ENCODE assay signal across 27 cellular contexts in genomic region chrX:24005867-24006266, GRCh38.
"Had no signal": no experiment of that assay in that cellular context is flagged by ENCODE, and none has a peak within 500 bp of the region (broad histone marks: within the 10 kb centered on the region; RNA-seq: fewer than 3 reads in every experiment).

No MANE protein-coding gene starts in this region.

- H3K9ac ChIP-seq: neural progenitor cell had no signal

- H3K27ac ChIP-seq: epithelial cell of prostate, esophagus squamous epithelium, gastroesophageal sphincter, hepatocyte, left ventricle myocardium inferior, lower lobe of right lung, neural progenitor cell, ovary, right atrium auricular region, suprapubic skin, thyroid gland, upper lobe of left lung, uterus had no signal

- H3K4me1 Mint-ChIP-seq: neural progenitor cell had no signal

- H3K4me3 ChIP-seq: esophagus squamous epithelium, gastroesophageal sphincter, hepatocyte, left ventricle myocardium inferior, lower lobe of right lung, neural progenitor cell, ovary, right atrium auricular region, suprapubic skin, thyroid gland, upper lobe of left lung, uterus had no signal

- H2AFZ ChIP-seq: hepatocyte, neural progenitor cell had no signal

- ATAC-seq: effector memory CD8-positive, alpha-beta T cell; gastroesophageal sphincter; left cardiac atrium; lower lobe of right lung; natural killer cell treated with Interleukin-12 subunit alpha and Interleukin-12 subunit beta and Interleukin-15 and Interleukin-18, amount 100 ng/mL, for 72 hours; stimulated activated effector memory CD8-positive, alpha-beta T cell treated with anti-CD3 and anti-CD28 coated beads, Interleukin-12 subunit alpha, Interleukin-12 subunit beta, amount 100 ng/mL, for 72 hours; stimulated activated naive CD8-positive, alpha-beta T cell treated with anti-CD3 and anti-CD28 coated beads, Interleukin-15, Interleukin-2, amounts not matched to agents 100 U/mL and 50 U/mL, for 24 hours had no signal

- H3K36me3 ChIP-seq: left ventricle myocardium inferior, ovary, right atrium auricular region, thyroid gland, upper lobe of left lung, uterus had no signal

- H3K9me3 ChIP-seq: esophagus squamous epithelium, gastroesophageal sphincter, left ventricle myocardium inferior, lower lobe of right lung, ovary, right atrium auricular region, suprapubic skin, thyroid gland, upper lobe of left lung, uterus had no signal

- H3K9me3 Mint-ChIP-seq: dendritic cell treated with granulocyte-macrophage colony-stimulating factor and Interleukin-4, amounts not matched to agents 40 ng/mL and 50 ng/mL, for 4 days; effector memory CD8-positive, alpha-beta T cell; memory B cell; natural killer cell treated with Interleukin-12 subunit alpha and Interleukin-12 subunit beta and Interleukin-15 and Interleukin-18, amount 100 ng/mL, for 72 hours; neural progenitor cell; stimulated activated effector memory CD8-positive, alpha-beta T cell treated with anti-CD3 and anti-CD28 coated beads, Interleukin-12 subunit alpha, Interleukin-12 subunit beta, amount 100 ng/mL, for 72 hours had no signal

- FAIRE-seq: kidney, small intestine had no signal

- H3K27me3 Mint-ChIP-seq: dendritic cell treated with granulocyte-macrophage colony-stimulating factor and Interleukin-4, amounts not matched to agents 40 ng/mL and 50 ng/mL, for 4 days; effector memory CD8-positive, alpha-beta T cell; memory B cell had no signal

- H3K27me3 ChIP-seq: esophagus squamous epithelium, gastroesophageal sphincter, hepatocyte, neural progenitor cell, ovary, right atrium auricular region, suprapubic skin, thyroid gland, upper lobe of left lung, uterus had no signal

- H3K27ac Mint-ChIP-seq: dendritic cell treated with granulocyte-macrophage colony-stimulating factor and Interleukin-4, amounts not matched to agents 40 ng/mL and 50 ng/mL, for 4 days; effector memory CD8-positive, alpha-beta T cell; natural killer cell treated with Interleukin-12 subunit alpha and Interleukin-12 subunit beta and Interleukin-15 and Interleukin-18, amount 100 ng/mL, for 72 hours; neural progenitor cell had no signal

- H3K4me3 Mint-ChIP-seq: dendritic cell treated with granulocyte-macrophage colony-stimulating factor and Interleukin-4, amounts not matched to agents 40 ng/mL and 50 ng/mL, for 4 days; effector memory CD8-positive, alpha-beta T cell; memory B cell; natural killer cell treated with Interleukin-12 subunit alpha and Interleukin-12 subunit beta and Interleukin-15 and Interleukin-18, amount 100 ng/mL, for 72 hours; neural progenitor cell; stimulated activated effector memory CD8-positive, alpha-beta T cell treated with anti-CD3 and anti-CD28 coated beads, Interleukin-12 subunit alpha, Interleukin-12 subunit beta, amount 100 ng/mL, for 72 hours had no signal

- H3K4me2 ChIP-seq: hepatocyte, neural progenitor cell had no signal

- DNase-seq: effector memory CD8-positive, alpha-beta T cell; esophagus squamous epithelium; foreskin fibroblast; kidney; left cardiac atrium; left ventricle myocardium inferior; lower lobe of right lung; midbrain; nucleus accumbens; ovary; small intestine; stimulated activated CD4-positive, alpha-beta T cell treated with anti-CD3 and anti-CD28 coated beads, Interleukin-12 subunit alpha, Interleukin-12 subunit beta, amount 100 ng/mL, for 4 hours; stimulated activated CD4-positive, alpha-beta T cell treated with anti-CD3 and anti-CD28 coated beads, Interleukin-2, amount 100 ng/mL, for 48 hours; stimulated activated naive CD8-positive, alpha-beta T cell treated with anti-CD3 and anti-CD28 coated beads, Interleukin-15, Interleukin-2, amounts not matched to agents 100 U/mL and 50 U/mL, for 24 hours; thyroid gland; upper lobe of left lung; uterus had no signal

- H3K4me1 ChIP-seq: esophagus squamous epithelium, gastroesophageal sphincter, left ventricle myocardium inferior, lower lobe of right lung, neural progenitor cell, right atrium auricular region, suprapubic skin, thyroid gland, upper lobe of left lung, uterus had no signal
